11 cellular contexts compared by ENCODE assay signal in the genomic region with DNA sequence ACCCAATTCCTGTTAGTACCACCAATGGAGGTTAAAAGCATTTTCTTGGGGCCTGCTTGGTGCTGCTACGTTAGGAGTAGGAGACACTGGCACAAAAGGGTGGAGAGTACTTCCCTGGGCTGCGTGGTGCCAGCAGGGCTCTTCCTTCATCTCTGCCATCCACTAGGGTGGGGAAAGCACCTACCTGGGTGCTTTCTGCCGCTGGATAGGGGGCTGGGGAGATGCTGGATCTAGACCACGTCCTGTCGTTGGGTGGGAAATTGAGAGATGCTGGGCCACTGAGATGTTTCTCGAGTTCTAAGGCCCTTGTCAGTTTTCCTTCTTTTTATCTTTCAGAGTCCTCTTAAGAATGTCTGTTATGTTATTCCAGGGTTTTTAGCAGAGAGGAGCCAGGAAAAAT. TPM values are rescaled to one million over a fixed set of nuclear protein-coding genes. Genes with fewer than 3 reads are reported as not detected.
A peak's percentile ranks its signal among the peaks of the same experiment; 100 is the strongest.
DNase-seq lines count a peak whose midpoint lies in the region; ATAC-seq and TF ChIP-seq lines count a peak whose summit lies in the region.
"Had no signal": no experiment of that assay in that cellular context is flagged by ENCODE, and none has a peak within 500 bp of the region (broad histone marks: within the 10 kb centered on the region; RNA-seq: fewer than 3 reads in every experiment).

No MANE protein-coding gene starts in this region.

- H3K23ac ChIP-seq in mesenchymal stem cell (ENCODE audit: low read length in 2 of 2), result no peak overlapping the region

- H3K9me3 ChIP-seq in mesenchymal stem cell (ENCODE audit: control insufficient read depth, low read length) (peaks cover 7% of the 10 kb centered on the region), ovary (no peaks in the 10 kb centered on the region)
- H3K9me3 ChIP-seq: pancreas had no signal

- H3K36me3 ChIP-seq in mesenchymal stem cell (ENCODE audit: control insufficient read depth in 1 of 2, insufficient read depth in 2 of 2, low read depth in 1 of 2, low read length in 2 of 2) (no peaks in the 10 kb centered on the region), ovary (no peaks in the 10 kb centered on the region)
- H3K36me3 ChIP-seq: pancreas, tibial nerve had no signal

- H2BK12ac ChIP-seq in mesenchymal stem cell (ENCODE audit: low read length in 2 of 2), result no peak overlapping the region

- TF ChIP-seq POLR2A in ovary (IDR thresholded peaks at IDR 0.05), result no peak

- H3K14ac ChIP-seq in mesenchymal stem cell (ENCODE audit: low read length in 2 of 2), result no peak overlapping the region

- no peak for TF ChIP-seq EP300 in ovary (IDR thresholded peaks at IDR 0.05)

- H3K4me1 Mint-ChIP-seq in stimulated activated naive CD8-positive, alpha-beta T cell treated with anti-CD3 and anti-CD28 coated beads, Interleukin-15, Interleukin-2, amounts not matched to agents 100 ng/mL and 50 ng/mL, for 24 hours (ENCODE audit: low read depth), result peaks cover 89% of the 10 kb centered on the region

- peaks cover 7% of the 10 kb centered on the region for H3K9me3 Mint-ChIP-seq in stimulated activated naive CD8-positive, alpha-beta T cell treated with anti-CD3 and anti-CD28 coated beads, Interleukin-15, Interleukin-2, amounts not matched to agents 100 ng/mL and 50 ng/mL, for 24 hours

- no peak overlapping the region for H3K4me3 ChIP-seq in mesenchymal stem cell (ENCODE audit: insufficient read depth in 1 of 2, low read depth in 1 of 2, low read length in 2 of 2)
- no peak overlapping the region for H3K4me3 ChIP-seq in ovary
- H3K4me3 ChIP-seq: pancreas had no signal

- H3K27ac ChIP-seq in mesenchymal stem cell (ENCODE audit: low read length, poor library complexity, severe bottlenecking), result peak overlapping the region; percentile 94
- H3K27ac ChIP-seq in ovary, result no peak overlapping the region
- H3K27ac ChIP-seq: pancreas, tibial nerve had no signal

- no peak overlapping the region for H4K8ac ChIP-seq in mesenchymal stem cell (ENCODE audit: low read length)

- no peak overlapping the region for H4K91ac ChIP-seq in mesenchymal stem cell (ENCODE audit: low read length)

- no peaks in the 10 kb centered on the region for H3K27me3 Mint-ChIP-seq in stimulated activated naive CD8-positive, alpha-beta T cell treated with anti-CD3 and anti-CD28 coated beads, Interleukin-15, Interleukin-2, amounts not matched to agents 100 ng/mL and 50 ng/mL, for 24 hours

- intact Hi-C loops in ovary (cut with DNase I), result no loop called here

- H2BK120ac ChIP-seq in mesenchymal stem cell (ENCODE audit: low read depth, low read length), result no peak overlapping the region

- H3K36me3 Mint-ChIP-seq in stimulated activated naive CD8-positive, alpha-beta T cell treated with anti-CD3 and anti-CD28 coated beads, Interleukin-15, Interleukin-2, amounts not matched to agents 100 ng/mL and 50 ng/mL, for 24 hours (ENCODE audit: low read depth), result peaks cover 23% of the 10 kb centered on the region

- H3K79me1 ChIP-seq in mesenchymal stem cell (replicated peaks; ENCODE audit: low read length, poor library complexity, severe bottlenecking), result no peaks in the 10 kb centered on the region

- H3K27ac Mint-ChIP-seq in stimulated activated naive CD8-positive, alpha-beta T cell treated with anti-CD3 and anti-CD28 coated beads, Interleukin-15, Interleukin-2, amounts not matched to agents 100 ng/mL and 50 ng/mL, for 24 hours, result peak overlapping the region; percentile 85

- no peak for DNase-seq in stimulated activated naive CD8-positive, alpha-beta T cell treated with anti-CD3 and anti-CD28 coated beads, Interleukin-15, Interleukin-2, amounts not matched to agents 100 U/mL and 50 U/mL, for 24 hours
- DNase-seq in activated T-cell treated with anti-CD3 and anti-CD28 coated beads, Interleukin-2, amount 50 U/mL, for 48 hours, result peak; percentile 30 to 34
- DNase-seq in mesenchymal stem cell, result no peak
- no peak for DNase-seq in ovary
- DNase-seq: NCI-H1436, pancreas had no signal

- WGBS in mesenchymal stem cell, result 61% methylated on average over 5 of the region's 6 CpGs
- 38 to 44% (median 39%) methylated on average over 6 of the region's 6 CpGs for WGBS in ovary, 3 donors

- H2BK5ac ChIP-seq in mesenchymal stem cell (ENCODE audit: low read depth, low read length, poor library complexity, severe bottlenecking), result peak overlapping the region; percentile 74

- H2AK5ac ChIP-seq in mesenchymal stem cell (ENCODE audit: low read length, severe bottlenecking), result peak overlapping the region; percentile 78

- H3K18ac ChIP-seq in mesenchymal stem cell (ENCODE audit: low read depth in 1 of 2, low read length in 2 of 2), result no peak overlapping the region

- no peak overlapping the region for H2BK15ac ChIP-seq in mesenchymal stem cell (ENCODE audit: low read depth, poor library complexity, severe bottlenecking)

- peak overlapping the region; percentile 80 for H3K4me3 Mint-ChIP-seq in stimulated activated naive CD8-positive, alpha-beta T cell treated with anti-CD3 and anti-CD28 coated beads, Interleukin-15, Interleukin-2, amounts not matched to agents 100 ng/mL and 50 ng/mL, for 24 hours

- H3K4ac ChIP-seq in mesenchymal stem cell (ENCODE audit: low read depth in 1 of 2, low read length in 2 of 2), result no peak overlapping the region

- H3K4me2 ChIP-seq in mesenchymal stem cell (ENCODE audit: low read length, poor library complexity, severe bottlenecking), result no peak overlapping the region

- H3K27me3 ChIP-seq in mesenchymal stem cell (ENCODE audit: control insufficient read depth in 1 of 2, insufficient read depth in 1 of 2, low read length in 2 of 2) (peaks cover 0 to 5% of the 10 kb centered on the region in 2 experiments), ovary (no peaks in the 10 kb centered on the region)
- H3K27me3 ChIP-seq: pancreas, tibial nerve had no signal

- H3K9ac ChIP-seq in mesenchymal stem cell (ENCODE audit: low read length), result no peak overlapping the region

- H3K4me1 ChIP-seq in mesenchymal stem cell (ENCODE audit: control insufficient read depth, insufficient read depth, low read depth, low read length) (peaks cover 15% of the 10 kb centered on the region), ovary (ENCODE audit: insufficient read depth) (no peaks in the 10 kb centered on the region)

- TF ChIP-seq CTCF in ovary (IDR thresholded peaks at IDR 0.05), result no peak

- no peak overlapping the region for H2AFZ ChIP-seq in mesenchymal stem cell (ENCODE audit: low read depth, low read length)

- no peak for ATAC-seq in stimulated activated naive CD8-positive, alpha-beta T cell treated with anti-CD3 and anti-CD28 coated beads, Interleukin-15, Interleukin-2, amounts not matched to agents 100 U/mL and 50 U/mL, for 24 hours
- ATAC-seq in HG03354 (IDR thresholded peaks at IDR 0.05; ENCODE audit: poor library complexity, severe bottlenecking, unreplicated experiment) (no peak), HG02798 (IDR thresholded peaks at IDR 0.05; ENCODE audit: poor library complexity, unreplicated experiment) (no peak), GM21423 (IDR thresholded peaks at IDR 0.05; ENCODE audit: unreplicated experiment) (no peak)

RNA-seq across cellular contexts. Expression of a gene that starts 6.7 kb away (rescaled TPM):
- polyA plus RNA-seq in mesenchymal stem cell (2013, experiment 1 of 2), result 0.03 TPM
- polyA plus RNA-seq in mesenchymal stem cell (2013, experiment 2 of 2), result 0.01 TPM
- 100 to 1,000 TPM in 1 of 7 donors, 10 to 100 TPM in 6; 29.7 to 290 (median 43.6) TPM for total RNA-seq in ovary
- 1 to 10 TPM; 2.2 to 2.3 TPM for polyA plus RNA-seq in ovary

RNA-seq across cellular contexts. Expression of a gene that starts 29.8 kb away (rescaled TPM):
- polyA plus RNA-seq in mesenchymal stem cell (2013, experiment 1 of 2), result 75.6 TPM
- polyA plus RNA-seq in mesenchymal stem cell (2013, experiment 2 of 2), result 75.9 TPM
- total RNA-seq in ovary, result 10 to 100 TPM; 39.3 to 73.5 (median 57.5) TPM
- 10 to 100 TPM; 44.8 to 57.0 TPM for polyA plus RNA-seq in ovary

RNA-seq across cellular contexts. Expression of a gene that starts 55.7 kb away (rescaled TPM):
- 0.64 TPM for polyA plus RNA-seq in mesenchymal stem cell (2013, experiment 1 of 2)
- polyA plus RNA-seq in mesenchymal stem cell (2013, experiment 2 of 2), result 0.45 TPM
- total RNA-seq in ovary, result 10 to 100 TPM in 2 of 7 donors, 1 to 10 TPM in 5; 4.9 to 11.1 (median 7.7) TPM
- polyA plus RNA-seq in ovary, result 1 to 10 TPM; 2.9 to 5.4 TPM

Comparison
In these comparisons a context has a peak if more than half of its experiments do, and no peak if none do; other contexts are left out.
1. DNase-seq: peak in activated T-cell treated with anti-CD3 and anti-CD28 coated beads, Interleukin-2, amount 50 U/mL, for 48 hours (2 of 2); none in stimulated activated naive CD8-positive, alpha-beta T cell treated with anti-CD3 and anti-CD28 coated beads, Interleukin-15, Interleukin-2, amounts not matched to agents 100 U/mL and 50 U/mL, for 24 hours (single experiment), mesenchymal stem cell (single experiment) and ovary (0 of 5).